In the genomic region with DNA sequence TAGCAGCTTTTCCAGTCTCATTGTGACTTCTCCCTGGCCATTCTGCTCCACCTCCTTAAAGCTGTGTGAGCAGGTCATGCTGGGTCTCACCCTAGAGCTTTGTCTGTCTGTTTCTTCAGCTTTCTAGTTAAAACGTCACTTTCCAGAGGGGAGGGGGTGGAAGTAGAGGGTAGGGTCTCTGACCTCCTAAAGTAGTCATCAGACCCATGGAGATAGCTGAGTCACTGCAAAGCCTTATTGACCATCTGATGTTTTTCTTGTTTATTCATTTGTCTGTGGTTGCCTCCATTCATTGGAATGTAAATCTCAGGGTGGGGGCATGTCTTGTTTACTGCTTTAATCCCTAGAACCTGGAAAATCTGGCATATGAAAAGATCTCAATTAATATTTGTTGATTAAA, we compare ENCODE assay signal across 1 cellular context.
TF ChIP-seq lines count a peak whose summit lies in the region.

No MANE protein-coding gene starts in this region.

TF ChIP-seq in WTC11, 78 proteins besides CTCF, POLR2A, EP300 and RAD21 (continued from another document):
- TF ChIP-seq, protein P1, sequence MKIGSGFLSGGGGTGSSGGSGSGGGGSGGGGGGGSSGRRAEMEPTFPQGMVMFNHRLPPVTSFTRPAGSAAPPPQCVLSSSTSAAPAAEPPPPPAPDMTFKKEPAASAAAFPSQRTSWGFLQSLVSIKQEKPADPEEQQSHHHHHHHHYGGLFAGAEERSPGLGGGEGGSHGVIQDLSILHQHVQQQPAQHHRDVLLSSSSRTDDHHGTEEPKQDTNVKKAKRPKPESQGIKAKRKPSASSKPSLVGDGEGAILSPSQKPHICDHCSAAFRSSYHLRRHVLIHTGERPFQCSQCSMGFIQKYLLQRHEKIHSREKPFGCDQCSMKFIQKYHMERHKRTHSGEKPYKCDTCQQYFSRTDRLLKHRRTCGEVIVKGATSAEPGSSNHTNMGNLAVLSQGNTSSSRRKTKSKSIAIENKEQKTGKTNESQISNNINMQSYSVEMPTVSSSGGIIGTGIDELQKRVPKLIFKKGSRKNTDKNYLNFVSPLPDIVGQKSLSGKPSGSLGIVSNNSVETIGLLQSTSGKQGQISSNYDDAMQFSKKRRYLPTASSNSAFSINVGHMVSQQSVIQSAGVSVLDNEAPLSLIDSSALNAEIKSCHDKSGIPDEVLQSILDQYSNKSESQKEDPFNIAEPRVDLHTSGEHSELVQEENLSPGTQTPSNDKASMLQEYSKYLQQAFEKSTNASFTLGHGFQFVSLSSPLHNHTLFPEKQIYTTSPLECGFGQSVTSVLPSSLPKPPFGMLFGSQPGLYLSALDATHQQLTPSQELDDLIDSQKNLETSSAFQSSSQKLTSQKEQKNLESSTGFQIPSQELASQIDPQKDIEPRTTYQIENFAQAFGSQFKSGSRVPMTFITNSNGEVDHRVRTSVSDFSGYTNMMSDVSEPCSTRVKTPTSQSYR (CRISPR knock-in tag; IDR thresholded peaks at IDR 0.05), result no peak
- no peak for TF ChIP-seq ZNF232 (CRISPR knock-in tag; IDR thresholded peaks at IDR 0.05)
TF ChIP-seq in WTC11: peak in this region for 0.
